Comparison of ENCODE assay signal across 1 cellular context in genomic region chr5:97182571-97183099, GRCh38.
TF ChIP-seq lines count a peak whose summit lies in the region.

No MANE protein-coding gene starts in this region.

TF ChIP-seq in SK-N-SH, 30 proteins besides CTCF, POLR2A, EP300 and RAD21 (continued from another document):
- TF ChIP-seq, protein P1, sequence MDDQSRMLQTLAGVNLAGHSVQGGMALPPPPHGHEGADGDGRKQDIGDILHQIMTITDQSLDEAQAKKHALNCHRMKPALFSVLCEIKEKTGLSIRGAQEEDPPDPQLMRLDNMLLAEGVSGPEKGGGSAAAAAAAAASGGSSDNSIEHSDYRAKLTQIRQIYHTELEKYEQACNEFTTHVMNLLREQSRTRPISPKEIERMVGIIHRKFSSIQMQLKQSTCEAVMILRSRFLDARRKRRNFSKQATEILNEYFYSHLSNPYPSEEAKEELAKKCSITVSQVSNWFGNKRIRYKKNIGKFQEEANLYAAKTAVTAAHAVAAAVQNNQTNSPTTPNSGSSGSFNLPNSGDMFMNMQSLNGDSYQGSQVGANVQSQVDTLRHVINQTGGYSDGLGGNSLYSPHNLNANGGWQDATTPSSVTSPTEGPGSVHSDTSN (IDR thresholded peaks at IDR 0.05) = no peak
